14 cellular contexts compared by ENCODE assay signal in genomic region chr12:113392988-113393579, GRCh38. TPM values are rescaled to one million over a fixed set of nuclear protein-coding genes. Genes with fewer than 3 reads are reported as not detected.
DNase-seq lines count a peak whose midpoint lies in the region; ATAC-seq, FAIRE-seq and TF ChIP-seq lines count a peak whose summit lies in the region.
"Had no signal": no experiment of that assay in that cellular context is flagged by ENCODE, and none has a peak within 500 bp of the region (broad histone marks: within the 10 kb centered on the region; RNA-seq: fewer than 3 reads in every experiment).

No MANE protein-coding gene starts in this region.

- no TSS peak for BruUV-seq in HepG2 (replicated peaks; lab: Mats Ljungman, UMichigan)

- FAIRE-seq in HepG2 (lab: Jason Lieb, UNC): no peak

- no peak overlapping the region for H3K27ac ChIP-seq in HepG2 (ENCODE audit: extremely low read length, insufficient read depth, low read length)
- H3K27ac ChIP-seq: heart right ventricle, tibial artery had no signal

- no peak overlapping the region for H3K9ac ChIP-seq in HepG2 (ENCODE audit: insufficient read depth, low read depth, low read length)

- H3K79me2 ChIP-seq in HepG2 (ENCODE audit: insufficient read depth, low read length): no peaks in the 10 kb centered on the region

- no peaks in the 10 kb centered on the region; the same call in 1 of the 2 replicates for H4K20me1 ChIP-seq in HepG2 (ENCODE audit: insufficient read depth, low read length)

- H3K9me3 ChIP-seq in HepG2 (ENCODE audit: low read length): no peaks in the 10 kb centered on the region
- H3K9me3 ChIP-seq: mucosa of descending colon, tibial artery had no signal

- ATAC-seq in HepG2 (peak; percentile 83), GM19467 (IDR thresholded peaks at IDR 0.05; ENCODE audit: unreplicated experiment) (no peak), GM18505 (IDR thresholded peaks at IDR 0.05; ENCODE audit: unreplicated experiment) (no peak)
- ATAC-seq: mucosa of descending colon, sciatic nerve had no signal

- 0 out of 2 replicates have a peak, but pooled peaks cover 9% of the 10 kb centered on the region for H3K4me1 ChIP-seq in HepG2 (ENCODE audit: insufficient read depth, low read length)
- H3K4me1 ChIP-seq: heart right ventricle, tibial artery had no signal

- TF ChIP-seq POLR2A in HepG2 (IDR thresholded peaks at IDR 0.05; ENCODE audit: insufficient read depth in 1 of 2, low read depth in 2 of 2, low read length in 2 of 2): no peak
- no peak for TF ChIP-seq POLR2A in GM18505 (IDR thresholded peaks at IDR 0.05; ENCODE audit: borderline replicate concordance, extremely low read depth, insufficient read depth, insufficient read length)

- intact Hi-C loops in HepG2 (cut with micrococcal nuclease; ENCODE audit: unreplicated experiment): no loop called here

- H3K27me3 ChIP-seq in HepG2 (ENCODE audit: control insufficient read depth in 1 of 2, insufficient read depth in 2 of 2, low read length in 2 of 2): peaks cover 3% of the 10 kb centered on the region in 2 experiments; a peak in 1 of 5 replicates

- TF ChIP-seq CTCF in GM12864 (IDR thresholded peaks at IDR 0.05; ENCODE audit: low read depth, low read length, missing control alignments): no peak
- no peak for TF ChIP-seq CTCF in choroid plexus epithelial cell (conservative IDR thresholded peaks at IDR 0.05; ENCODE audit: low read depth, low read length)
- TF ChIP-seq CTCF in HepG2 (CRISPR knock-in tag; IDR thresholded peaks at IDR 0.05): no peak

- DNase-seq in GM12864 (ENCODE audit: low read depth): peak; percentile 50
- peak; percentile 34 for DNase-seq in HK-2 (ENCODE audit: unreplicated experiment)
- DNase-seq in choroid plexus epithelial cell (ENCODE audit: low read depth): peak; percentile 45
- DNase-seq in HepG2 (ENCODE audit: low spot score): peak; percentile 48
- DNase-seq in mucosa of gallbladder (ENCODE audit: low spot score): no peak
- DNase-seq in NCI-H774 (lab: John Stamatoyannopoulos, UW): no peak
- DNase-seq: cortex of kidney, heart right ventricle, NCI-H510A treated with DMSO at 0.1 percent for 48 hours, tibial artery had no signal

- H2AFZ ChIP-seq in HepG2 (ENCODE audit: low read length): no peak overlapping the region

- H3K4me2 ChIP-seq in HepG2 (ENCODE audit: low read depth, low read length): no peak overlapping the region

- TF ChIP-seq EP300 in HepG2 (IDR thresholded peaks at IDR 0.05; ENCODE audit: low read depth in 2 of 2, low read length in 2 of 2) (no peak), HepG2 (CRISPR knock-in tag; IDR thresholded peaks at IDR 0.05; ENCODE audit: borderline replicate concordance) (no peak)

- in situ Hi-C loops in HepG2 (cut with HindIII; ENCODE audit: extremely low pct_ligation_motif_present, low pct_unique_long_range_greater_than_20kb): no loop called here

- WGBS in HepG2 (ENCODE audit: low lambda C conversion rate): 49% methylated on average over 12 of the region's 17 CpGs

- POLR2A ChIA-PET in HepG2 (lab: Yijun Ruan, JAX): no interaction called here

- TF ChIP-seq RAD21 in HepG2 (CRISPR knock-in tag; IDR thresholded peaks at IDR 0.05): no peak

- 0 out of 5 replicates have a peak, but pooled peaks cover 0 to 1% of the 10 kb centered on the region in 2 experiments for H3K36me3 ChIP-seq in HepG2 (replicated peaks in 1 of 2; ENCODE audit: control insufficient read depth in 1 of 2, insufficient read depth in 2 of 2, low read length in 2 of 2)

- CTCF ChIA-PET in HepG2 (lab: Yijun Ruan, JAX; ENCODE audit: low intra/inter-chr PET ratio, low total read pairs): no interaction called here

- H3K4me3 ChIP-seq in GM12864 (ENCODE audit: low read depth, low read length) (no peak overlapping the region), choroid plexus epithelial cell (ENCODE audit: low read depth, low read length) (no peak overlapping the region), HepG2 (replicated peaks in 1 of 3; ENCODE audit: insufficient read depth in 1 of 3, low read depth in 2 of 3, low read length in 3 of 3) (no peak overlapping the region)
- H3K4me3 ChIP-seq: heart right ventricle, mucosa of descending colon, tibial artery had no signal

RNA-seq across cellular contexts. Expression of gene SDS, which starts 10.6 kb away (rescaled TPM):
- total RNA-seq in HepG2 (2016; rRNA removed; fragmentation: Illumina TruSeq; extraction: Trizol) (not detected in 2 replicates), mucosa of gallbladder (1.6 TPM)
- not detected in 2 replicates for total RNA-seq in HepG2 (2016; cell fraction: cytosol; rRNA removed; fragmentation: Illumina TruSeq; extraction: Trizol; ENCODE audit: low read depth)
- total RNA-seq in HepG2 (2016; cell fraction: insoluble cytoplasmic fraction; rRNA removed; fragmentation: Illumina TruSeq; extraction: Trizol): not detected in 2 replicates
- total RNA-seq in HepG2 (2016; cell fraction: membrane; rRNA removed; fragmentation: Illumina TruSeq; extraction: Trizol): not detected in 2 replicates
- total RNA-seq in HepG2 (2016; cell fraction: nucleus; rRNA removed; fragmentation: Illumina TruSeq; extraction: Trizol): not detected in 2 replicates
- not detected in 2 replicates for polyA plus RNA-seq in HepG2 (2011; rRNA removed)
- not detected in 2 replicates for polyA plus RNA-seq in HepG2 (2011; cell fraction: cytosol; rRNA removed)
- not detected in 2 replicates for polyA plus RNA-seq in HepG2 (2011; cell fraction: nucleus; rRNA removed)
- polyA plus RNA-seq in HepG2 (2012): not detected in 2 replicates
- polyA plus RNA-seq in HepG2 (2016; cell fraction: cytosol; fragmentation: Illumina TruSeq; extraction: Trizol; ENCODE audit: low read depth): not detected in 2 replicates
- not detected in 2 replicates for polyA plus RNA-seq in HepG2 (2016; cell fraction: insoluble cytoplasmic fraction; fragmentation: Illumina TruSeq; extraction: Trizol; ENCODE audit: low read depth)
- polyA plus RNA-seq in HepG2 (2016; cell fraction: membrane; fragmentation: Illumina TruSeq; extraction: Trizol; ENCODE audit: low read depth): not detected in 2 replicates
- polyA plus RNA-seq in HepG2 (2016; cell fraction: nucleus; fragmentation: Illumina TruSeq; extraction: Trizol; ENCODE audit: insufficient read depth, low read depth): not detected in 2 replicates
- polyA minus RNA-seq in HepG2 (2011; rRNA and poly(A)+ RNA removed; ENCODE audit: low replicate concordance): not detected in 2 replicates
- polyA minus RNA-seq in HepG2 (2011; cell fraction: cytosol; rRNA and poly(A)+ RNA removed): not detected in 2 replicates
- polyA minus RNA-seq in HepG2 (2011; cell fraction: nucleus; rRNA and poly(A)+ RNA removed): not detected in 2 replicates

RNA-seq across cellular contexts. Expression of gene SDSL, which starts 29.1 kb away (rescaled TPM):
- total RNA-seq in HepG2 (2016; rRNA removed; fragmentation: Illumina TruSeq; extraction: Trizol): 1.2 and 1.3 TPM in 2 replicates
- 0.79 and 1.7 TPM in 2 replicates for total RNA-seq in HepG2 (2016; cell fraction: cytosol; rRNA removed; fragmentation: Illumina TruSeq; extraction: Trizol; ENCODE audit: low read depth)
- total RNA-seq in HepG2 (2016; cell fraction: insoluble cytoplasmic fraction; rRNA removed; fragmentation: Illumina TruSeq; extraction: Trizol): 1.2 and 1.7 TPM in 2 replicates
- 1.1 and 2.0 TPM in 2 replicates for total RNA-seq in HepG2 (2016; cell fraction: membrane; rRNA removed; fragmentation: Illumina TruSeq; extraction: Trizol)
- 1.4 and 2.0 TPM in 2 replicates for total RNA-seq in HepG2 (2016; cell fraction: nucleus; rRNA removed; fragmentation: Illumina TruSeq; extraction: Trizol)
- 1.7 and 2.9 TPM in 2 replicates for polyA plus RNA-seq in HepG2 (2011; rRNA removed)
- 1.9 and 3.2 TPM in 2 replicates for polyA plus RNA-seq in HepG2 (2011; cell fraction: cytosol; rRNA removed)
- polyA plus RNA-seq in HepG2 (2011; cell fraction: nucleus; rRNA removed): 1.6 and 2.0 TPM in 2 replicates
- polyA plus RNA-seq in HepG2 (2012): 0.92 and 1.3 TPM in 2 replicates
- polyA plus RNA-seq in HepG2 (2016; cell fraction: cytosol; fragmentation: Illumina TruSeq; extraction: Trizol; ENCODE audit: low read depth): 1.1 and 1.5 TPM in 2 replicates
- polyA plus RNA-seq in HepG2 (2016; cell fraction: insoluble cytoplasmic fraction; fragmentation: Illumina TruSeq; extraction: Trizol; ENCODE audit: low read depth): 2.4 and 3.5 TPM in 2 replicates
- 0.64 and 0.90 TPM in 2 replicates for polyA plus RNA-seq in HepG2 (2016; cell fraction: membrane; fragmentation: Illumina TruSeq; extraction: Trizol; ENCODE audit: low read depth)
- 1.9 and 2.9 TPM in 2 replicates for polyA plus RNA-seq in HepG2 (2016; cell fraction: nucleus; fragmentation: Illumina TruSeq; extraction: Trizol; ENCODE audit: insufficient read depth, low read depth)
- polyA minus RNA-seq in HepG2 (2011; rRNA and poly(A)+ RNA removed; ENCODE audit: low replicate concordance): 1.1 and 6.5 TPM in 2 replicates
- polyA minus RNA-seq in HepG2 (2011; cell fraction: cytosol; rRNA and poly(A)+ RNA removed): 0.99 and 1.4 TPM in 2 replicates
- 1.5 TPM in 2 replicates for polyA minus RNA-seq in HepG2 (2011; cell fraction: nucleus; rRNA and poly(A)+ RNA removed)
- total RNA-seq in mucosa of gallbladder: 23.2 TPM

RNA-seq across cellular contexts. Expression of gene PLBD2, which starts 34.7 kb away (rescaled TPM):
- 5.5 and 8.5 TPM in 2 replicates for total RNA-seq in HepG2 (2016; rRNA removed; fragmentation: Illumina TruSeq; extraction: Trizol)
- total RNA-seq in HepG2 (2016; cell fraction: cytosol; rRNA removed; fragmentation: Illumina TruSeq; extraction: Trizol; ENCODE audit: low read depth): 0.81 and 0.88 TPM in 2 replicates
- 7.0 and 7.8 TPM in 2 replicates for total RNA-seq in HepG2 (2016; cell fraction: insoluble cytoplasmic fraction; rRNA removed; fragmentation: Illumina TruSeq; extraction: Trizol)
- 2.5 and 3.2 TPM in 2 replicates for total RNA-seq in HepG2 (2016; cell fraction: membrane; rRNA removed; fragmentation: Illumina TruSeq; extraction: Trizol)
- total RNA-seq in HepG2 (2016; cell fraction: nucleus; rRNA removed; fragmentation: Illumina TruSeq; extraction: Trizol): 15.0 and 17.9 TPM in 2 replicates
- 6.7 and 9.2 TPM in 2 replicates for polyA plus RNA-seq in HepG2 (2011; rRNA removed)
- 8.0 and 9.7 TPM in 2 replicates for polyA plus RNA-seq in HepG2 (2011; cell fraction: cytosol; rRNA removed)
- polyA plus RNA-seq in HepG2 (2011; cell fraction: nucleus; rRNA removed): 11.1 and 13.1 TPM in 2 replicates
- polyA plus RNA-seq in HepG2 (2012): 10.7 and 11.6 TPM in 2 replicates
- polyA plus RNA-seq in HepG2 (2016; cell fraction: cytosol; fragmentation: Illumina TruSeq; extraction: Trizol; ENCODE audit: low read depth): 1.7 and 1.8 TPM in 2 replicates
- 7.6 and 10.5 TPM in 2 replicates for polyA plus RNA-seq in HepG2 (2016; cell fraction: insoluble cytoplasmic fraction; fragmentation: Illumina TruSeq; extraction: Trizol; ENCODE audit: low read depth)
- polyA plus RNA-seq in HepG2 (2016; cell fraction: membrane; fragmentation: Illumina TruSeq; extraction: Trizol; ENCODE audit: low read depth): 2.6 and 3.9 TPM in 2 replicates
- 33.1 and 37.0 TPM in 2 replicates for polyA plus RNA-seq in HepG2 (2016; cell fraction: nucleus; fragmentation: Illumina TruSeq; extraction: Trizol; ENCODE audit: insufficient read depth, low read depth)
- polyA minus RNA-seq in HepG2 (2011; rRNA and poly(A)+ RNA removed; ENCODE audit: low replicate concordance): 12.2 and 26.0 TPM in 2 replicates
- polyA minus RNA-seq in HepG2 (2011; cell fraction: cytosol; rRNA and poly(A)+ RNA removed): 14.8 and 15.8 TPM in 2 replicates
- 5.7 and 7.3 TPM in 2 replicates for polyA minus RNA-seq in HepG2 (2011; cell fraction: nucleus; rRNA and poly(A)+ RNA removed)
- 39.5 TPM for total RNA-seq in mucosa of gallbladder

RNA-seq across cellular contexts. Expression of gene SLC8B1, which starts 58.2 kb away (rescaled TPM):
- total RNA-seq in HepG2 (2016; rRNA removed; fragmentation: Illumina TruSeq; extraction: Trizol): 3.3 and 6.8 TPM in 2 replicates
- total RNA-seq in HepG2 (2016; cell fraction: cytosol; rRNA removed; fragmentation: Illumina TruSeq; extraction: Trizol; ENCODE audit: low read depth): 1.4 and 1.8 TPM in 2 replicates
- 3.2 and 8.2 TPM in 2 replicates for total RNA-seq in HepG2 (2016; cell fraction: insoluble cytoplasmic fraction; rRNA removed; fragmentation: Illumina TruSeq; extraction: Trizol)
- 3.1 TPM in 2 replicates for total RNA-seq in HepG2 (2016; cell fraction: membrane; rRNA removed; fragmentation: Illumina TruSeq; extraction: Trizol)
- total RNA-seq in HepG2 (2016; cell fraction: nucleus; rRNA removed; fragmentation: Illumina TruSeq; extraction: Trizol): 8.8 and 10.7 TPM in 2 replicates
- polyA plus RNA-seq in HepG2 (2011; rRNA removed): 8.0 and 10.8 TPM in 2 replicates
- 6.6 and 7.8 TPM in 2 replicates for polyA plus RNA-seq in HepG2 (2011; cell fraction: cytosol; rRNA removed)
- 20.3 and 24.2 TPM in 2 replicates for polyA plus RNA-seq in HepG2 (2011; cell fraction: nucleus; rRNA removed)
- 3.0 and 3.5 TPM in 2 replicates for polyA plus RNA-seq in HepG2 (2012)
- 0.63 and 0.74 TPM in 2 replicates for polyA plus RNA-seq in HepG2 (2016; cell fraction: cytosol; fragmentation: Illumina TruSeq; extraction: Trizol; ENCODE audit: low read depth)
- polyA plus RNA-seq in HepG2 (2016; cell fraction: insoluble cytoplasmic fraction; fragmentation: Illumina TruSeq; extraction: Trizol; ENCODE audit: low read depth): 3.0 and 3.7 TPM in 2 replicates
- polyA plus RNA-seq in HepG2 (2016; cell fraction: membrane; fragmentation: Illumina TruSeq; extraction: Trizol; ENCODE audit: low read depth): 1.5 and 2.2 TPM in 2 replicates
- polyA plus RNA-seq in HepG2 (2016; cell fraction: nucleus; fragmentation: Illumina TruSeq; extraction: Trizol; ENCODE audit: insufficient read depth, low read depth): 19.5 and 22.7 TPM in 2 replicates
- 25.8 and 85.0 TPM in 2 replicates for polyA minus RNA-seq in HepG2 (2011; rRNA and poly(A)+ RNA removed; ENCODE audit: low replicate concordance)
- polyA minus RNA-seq in HepG2 (2011; cell fraction: cytosol; rRNA and poly(A)+ RNA removed): 5.1 and 6.3 TPM in 2 replicates
- 6.6 and 7.5 TPM in 2 replicates for polyA minus RNA-seq in HepG2 (2011; cell fraction: nucleus; rRNA and poly(A)+ RNA removed)
- 36.6 TPM for total RNA-seq in mucosa of gallbladder

Comparison
In these comparisons a context has a peak if more than half of its experiments do, and no peak if none do; other contexts are left out.
1. DNase-seq: peak in GM12864 (single experiment), HK-2 (single experiment), choroid plexus epithelial cell (single experiment) and HepG2 (single experiment); none in mucosa of gallbladder (single experiment) and NCI-H774 (single experiment).